Comparison of ENCODE assay signal across 1 cellular context in genomic region chrX:71180579-71181265, GRCh38.
TF ChIP-seq lines count a peak whose summit lies in the region.

No MANE protein-coding gene starts in this region.

TF ChIP-seq in HEK293, 187 proteins besides CTCF, POLR2A, EP300 and RAD21 (continued from another document and continues in another):
- TF ChIP-seq TSHZ1 (tag by site-specific recombination; IDR thresholded peaks at IDR 0.05; ENCODE audit: borderline replicate concordance) (peak; percentile 33; the same call in 1 of the 2 replicates), RBAK (tag by site-specific recombination; IDR thresholded peaks at IDR 0.05) (peak; percentile 84; the same call in 1 of the 2 replicates), ZBTB21 (tag by site-specific recombination; IDR thresholded peaks at IDR 0.05) (peak; percentile 68; the same call in 1 of the 2 replicates), ZXDB (tag by site-specific recombination; IDR thresholded peaks at IDR 0.05) (peak; percentile 71; the same call in 1 of the 2 replicates), GFI1B (tag by site-specific recombination; IDR thresholded peaks at IDR 0.05) (0 out of 2 replicates have a peak, but pooled peaks have one; percentile 35), ZNF19 (tag by site-specific recombination; IDR thresholded peaks at IDR 0.05; ENCODE audit: low read depth) (peak; percentile 58; the same call in 1 of the 2 replicates), ZNF654 (tag by site-specific recombination; IDR thresholded peaks at IDR 0.05; ENCODE audit: low read depth) (peak; percentile 45; the same call in 1 of the 2 replicates), ZNF202 (tag by site-specific recombination; IDR thresholded peaks at IDR 0.05; ENCODE audit: borderline replicate concordance) (peak; percentile 95; the same call in 1 of the 2 replicates), AEBP2 (tag by site-specific recombination; IDR thresholded peaks at IDR 0.05; ENCODE audit: borderline replicate concordance) (0 out of 2 replicates have a peak, but pooled peaks have one; percentile 57), ZNF623 (tag by site-specific recombination; IDR thresholded peaks at IDR 0.05) (peak; percentile 82), SP3 (tag by site-specific recombination; IDR thresholded peaks at IDR 0.05) (peak; percentile 43; the same call in 1 of the 2 replicates), ZNF529 (tag by site-specific recombination; IDR thresholded peaks at IDR 0.05; ENCODE audit: insufficient replicate concordance) (peak; percentile 55), ZNF18 (tag by site-specific recombination; IDR thresholded peaks at IDR 0.05) (peak; percentile 48; the same call in 1 of the 2 replicates), ZNF555 (tag by site-specific recombination; conservative IDR thresholded peaks at IDR 0.05) (peak; percentile 87), ZNF138 (tag by site-specific recombination; IDR thresholded peaks at IDR 0.05; ENCODE audit: borderline replicate concordance) (peak; percentile 97), ZNF404 (tag by site-specific recombination; IDR thresholded peaks at IDR 0.05) (peak; percentile 84; the same call in 1 of the 2 replicates), ZNF791 (tag by site-specific recombination; IDR thresholded peaks at IDR 0.05) (peak; percentile 71; the same call in 1 of the 2 replicates), ZNF629 (tag by site-specific recombination; IDR thresholded peaks at IDR 0.05) (peak; percentile 48), ZNF292 (tag by site-specific recombination; IDR thresholded peaks at IDR 0.05; ENCODE audit: borderline replicate concordance, low read depth) (peak; percentile 73; the same call in 1 of the 2 replicates), OVOL3 (tag by site-specific recombination; IDR thresholded peaks at IDR 0.05) (peak; percentile 34; the same call in 1 of the 2 replicates), ZNF560 (tag by site-specific recombination; IDR thresholded peaks at IDR 0.05; ENCODE audit: borderline replicate concordance) (peak; percentile 92), ZNF558 (tag by site-specific recombination; IDR thresholded peaks at IDR 0.05) (peak; percentile 73), ZFP3 (tag by site-specific recombination; IDR thresholded peaks at IDR 0.05; ENCODE audit: low read depth) (0 out of 2 replicates have a peak, but pooled peaks have one; percentile 39), ZNF121 (tag by site-specific recombination; IDR thresholded peaks at IDR 0.05) (0 out of 2 replicates have a peak, but pooled peaks have one; percentile 27), ZNF664 (tag by site-specific recombination; IDR thresholded peaks at IDR 0.05) (peak; percentile 70; the same call in 1 of the 2 replicates), ZNF140 (tag by site-specific recombination; IDR thresholded peaks at IDR 0.05) (peak; percentile 96), ZNF266 (tag by site-specific recombination; IDR thresholded peaks at IDR 0.05; ENCODE audit: low read depth) (peak; percentile 95), ZNF341 (tag by site-specific recombination; IDR thresholded peaks at IDR 0.05; ENCODE audit: low read depth) (peak; percentile 30; the same call in 1 of the 2 replicates), ZNF530 (tag by site-specific recombination; IDR thresholded peaks at IDR 0.05; ENCODE audit: low read depth) (0 out of 2 replicates have a peak, but pooled peaks have one; percentile 34), ZNF704 (tag by site-specific recombination; IDR thresholded peaks at IDR 0.05) (0 out of 2 replicates have a peak, but pooled peaks have one; percentile 44), ZNF426 (tag by site-specific recombination; IDR thresholded peaks at IDR 0.05) (peak; percentile 94), ZNF354C (tag by site-specific recombination; IDR thresholded peaks at IDR 0.05; ENCODE audit: borderline replicate concordance, low read depth) (peak; percentile 72; the same call in 1 of the 2 replicates), ZNF514 (tag by site-specific recombination; IDR thresholded peaks at IDR 0.05) (0 out of 2 replicates have a peak, but pooled peaks have one; percentile 34), ZNF518A (tag by site-specific recombination; conservative IDR thresholded peaks at IDR 0.05; ENCODE audit: low read depth) (peak; percentile 94), ZBTB11 (tag by site-specific recombination; conservative IDR thresholded peaks at IDR 0.05; ENCODE audit: low read depth) (peak; percentile 84), ZBTB8A (tag by site-specific recombination; IDR thresholded peaks at IDR 0.05) (peak; percentile 79), REST (tag by site-specific recombination; IDR thresholded peaks at IDR 0.05) (peak; percentile 75), ZNF610 (tag by site-specific recombination; IDR thresholded peaks at IDR 0.05; ENCODE audit: borderline replicate concordance) (0 out of 2 replicates have a peak, but pooled peaks have one; percentile 16)
